8 cellular contexts compared by ENCODE assay signal in the genomic region with DNA sequence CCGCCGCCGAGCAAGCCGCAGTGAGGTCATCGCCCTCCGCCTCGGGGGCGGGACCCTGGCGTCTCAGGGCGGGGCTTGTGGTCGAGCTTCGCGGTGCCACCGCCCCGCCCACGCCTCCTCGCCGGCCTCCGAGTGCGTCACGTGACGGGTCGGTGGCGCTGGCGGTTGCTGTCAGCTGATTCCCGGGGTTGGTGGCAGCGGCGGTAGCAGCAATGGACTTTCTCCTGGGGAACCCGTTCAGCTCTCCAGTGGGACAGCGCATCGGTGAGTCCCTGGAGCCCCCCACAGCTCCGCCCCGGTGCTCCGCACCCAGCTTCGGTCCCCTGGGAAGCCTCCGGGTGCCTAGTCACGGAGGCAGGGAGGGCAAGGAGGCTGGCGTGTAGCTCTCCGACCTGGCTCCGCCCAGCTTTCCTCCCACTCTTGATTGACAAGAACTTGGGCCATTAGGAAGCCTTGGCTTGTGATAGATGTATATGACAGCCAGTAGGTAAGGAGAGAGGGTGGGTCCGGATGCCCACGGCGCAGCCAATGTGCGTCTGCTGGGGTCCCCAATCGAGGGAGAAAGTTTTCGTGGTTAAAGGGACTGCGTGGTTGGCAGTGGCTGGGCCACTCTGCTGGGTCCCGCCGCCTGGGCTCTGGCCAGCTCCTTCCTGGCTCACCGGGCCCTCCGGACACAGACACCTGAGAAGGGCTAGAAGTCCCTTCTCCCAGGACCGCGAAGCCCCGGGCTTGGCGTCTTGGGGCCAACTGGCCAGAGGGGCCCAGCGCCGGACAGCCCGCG. TPM values are rescaled to one million over a fixed set of nuclear protein-coding genes. Genes with fewer than 3 reads are reported as not detected.
DNase-seq lines count a peak whose midpoint lies in the region; ATAC-seq and TF ChIP-seq lines count a peak whose summit lies in the region.

TOM1 (plus strand) TSS at position 178 of the 781 bp plus-strand sequence; CDS start at position 213, 35 bp downstream.

- peaks cover 0 to 14% of the 10 kb centered on the region in 2 donors for H3K36me3 ChIP-seq in left lung

- peak within 1 kb of the TSS; percentile 79 to 95 for H3K4me3 ChIP-seq in left lung

- no peak for TF ChIP-seq CTCF in left lung (IDR thresholded peaks at IDR 0.05)

- peak within 1 kb of the TSS; percentile 98 to 99 for H3K27ac ChIP-seq in left lung

- H3K27me3 ChIP-seq in left lung, result no peaks in the 10 kb centered on the region

- intact Hi-C loops in left lung (cut with DNase I), result no loop called here

- H3K4me1 ChIP-seq in left lung, result peaks cover 0 to 42% of the 10 kb centered on the region in 2 donors

- no peaks in the 10 kb centered on the region for H3K9me3 ChIP-seq in left lung

- peak; percentile 76 to 100 (median 99) for DNase-seq in C1 segment of cervical spinal cord (lab: John Stamatoyannopoulos, UW)
- DNase-seq in NCI-H774 (lab: John Stamatoyannopoulos, UW), result peak; percentile 82
- DNase-seq in activated CD4-positive, alpha-beta T cell treated with anti-CD3 and anti-CD28 coated beads, Interleukin-2, amount 50 U/mL, for 4 hours, result peak; percentile 97
- DNase-seq in dermis blood vessel endothelial cell, result peak; percentile 100
- DNase-seq in left lung, result peak; percentile 98 to 99
- DNase-seq in stimulated activated CD4-positive, alpha-beta T cell treated with anti-CD3 and anti-CD28 coated beads, Interleukin-2, amount 100 ng/mL, for 48 hours, result peak; percentile 96 to 98

- peak; percentile 98 for ATAC-seq in GM19395 (IDR thresholded peaks at IDR 0.05; ENCODE audit: unreplicated experiment)
- ATAC-seq in HG03565 (IDR thresholded peaks at IDR 0.05; ENCODE audit: unreplicated experiment), result peak; percentile 93
- peak; percentile 92 for ATAC-seq in left lung

RNA-seq across cellular contexts. Expression of gene TOM1, which starts in this region (rescaled TPM):
- total RNA-seq in dermis blood vessel endothelial cell (27.8 and 31.8 TPM in 2 replicates), left lung (10 to 100 TPM; 68.0 to 81.3 TPM)

Comparison
In these comparisons a context has a peak if more than half of its experiments do, and no peak if none do; other contexts are left out.
1. Peak in every context shown above with its lines: DNase-seq, ATAC-seq, H3K4me3 ChIP-seq and H3K27ac ChIP-seq.